ENCODE assay signal across 9 cellular contexts in the genomic region with DNA sequence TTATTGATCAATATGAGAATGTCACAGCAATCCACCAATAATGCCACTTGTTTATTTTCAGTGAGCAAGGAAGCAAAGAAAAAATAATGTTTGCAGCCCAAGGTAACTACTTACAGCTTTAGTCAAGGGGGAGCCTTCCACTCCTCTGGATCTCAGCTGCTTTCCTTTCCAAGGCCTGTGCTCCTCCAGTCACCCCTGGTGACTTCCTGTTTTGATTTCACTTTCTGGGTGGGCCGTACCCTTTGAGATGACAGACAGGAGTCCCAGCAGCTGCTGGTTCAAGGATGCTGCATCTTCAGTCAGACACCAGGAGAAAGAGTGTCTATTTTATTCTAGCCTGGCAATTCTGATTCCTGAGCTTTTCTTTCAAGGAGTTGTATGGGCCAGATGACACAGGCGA. TPM values are rescaled to one million over a fixed set of nuclear protein-coding genes. Genes with fewer than 3 reads are reported as not detected.
A peak's percentile ranks its signal among the peaks of the same experiment; 100 is the strongest.
DNase-seq lines count a peak whose midpoint lies in the region; ATAC-seq and TF ChIP-seq lines count a peak whose summit lies in the region.
"Had no signal": no experiment of that assay in that cellular context is flagged by ENCODE, and none has a peak within 500 bp of the region (broad histone marks: within the 10 kb centered on the region; RNA-seq: fewer than 3 reads in every experiment).

No MANE protein-coding gene starts in this region.

- no peaks in the 10 kb centered on the region for H3K9me3 Mint-ChIP-seq in activated naive CD8-positive, alpha-beta T cell treated with anti-CD3 and anti-CD28 coated beads for 36 hours
- no peaks in the 10 kb centered on the region for H3K9me3 Mint-ChIP-seq in endothelial cell (ENCODE audit: unreplicated experiment)

- TF ChIP-seq POLR2A in Peyer's patch (IDR thresholded peaks at IDR 0.05), result no peak

- no peaks in the 10 kb centered on the region for H3K4me1 ChIP-seq in Peyer's patch

- peak overlapping the region; percentile 75 for H3K4me3 Mint-ChIP-seq in activated naive CD8-positive, alpha-beta T cell treated with anti-CD3 and anti-CD28 coated beads for 36 hours
- no peak overlapping the region for H3K4me3 Mint-ChIP-seq in endothelial cell (ENCODE audit: unreplicated experiment)

- no peaks in the 10 kb centered on the region for H3K27me3 ChIP-seq in Peyer's patch

- H3K36me3 ChIP-seq in Peyer's patch, result no peaks in the 10 kb centered on the region
- H3K36me3 ChIP-seq: thoracic aorta had no signal

- no peaks in the 10 kb centered on the region for H3K9me3 ChIP-seq in Peyer's patch
- H3K9me3 ChIP-seq: thoracic aorta had no signal

- TF ChIP-seq CTCF in Peyer's patch (IDR thresholded peaks at IDR 0.05) (no peak), endothelial cell (IDR thresholded peaks at IDR 0.05; ENCODE audit: unreplicated experiment) (no peak)

- peak overlapping the region in 2 of 4 donors; percentile 4 to 18 for H3K4me3 ChIP-seq in Peyer's patch
- H3K4me3 ChIP-seq: thoracic aorta had no signal

- peak overlapping the region; percentile 81 for H3K27ac Mint-ChIP-seq in activated naive CD8-positive, alpha-beta T cell treated with anti-CD3 and anti-CD28 coated beads for 36 hours
- no peak overlapping the region for H3K27ac Mint-ChIP-seq in endothelial cell (ENCODE audit: unreplicated experiment)

- DNase-seq in Peyer's patch (peak in 2 of 3 donors; percentile 68 to 71), HPDE6-E6E7 (ENCODE audit: extremely low spot score) (no peak), endothelial cell (ENCODE audit: low spot score) (no peak)
- peak; percentile 55 for DNase-seq in activated naive CD8-positive, alpha-beta T cell treated with anti-CD3 and anti-CD28 coated beads for 36 hours
- peak; percentile 23 for DNase-seq in stimulated activated CD4-positive, alpha-beta T cell treated with anti-CD3 and anti-CD28 coated beads, Interleukin-2, amount 100 ng/mL, for 4 hours (ENCODE audit: low read depth)
- DNase-seq in NK-92 treated with Interleukin-12 subunit alpha and Interleukin-12 subunit beta, amount 100 ng/mL, for 24 hours (lab: John Stamatoyannopoulos, UW), result no peak

- peak overlapping the region in 1 of 4 donors; percentile 57 for H3K27ac ChIP-seq in Peyer's patch
- H3K27ac ChIP-seq: thoracic aorta had no signal

- peaks cover 9% of the 10 kb centered on the region for H3K36me3 Mint-ChIP-seq in activated naive CD8-positive, alpha-beta T cell treated with anti-CD3 and anti-CD28 coated beads for 36 hours
- H3K36me3 Mint-ChIP-seq in endothelial cell (ENCODE audit: low read depth, unreplicated experiment), result no peaks in the 10 kb centered on the region

- peaks cover 43% of the 10 kb centered on the region for H3K4me1 Mint-ChIP-seq in activated naive CD8-positive, alpha-beta T cell treated with anti-CD3 and anti-CD28 coated beads for 36 hours
- H3K4me1 Mint-ChIP-seq in endothelial cell (ENCODE audit: unreplicated experiment), result peaks cover 9% of the 10 kb centered on the region

- peak; percentile 90 for ATAC-seq in GM18867 (IDR thresholded peaks at IDR 0.05; ENCODE audit: unreplicated experiment)
- ATAC-seq in HG02943 (IDR thresholded peaks at IDR 0.05; ENCODE audit: low read depth, unreplicated experiment), result peak; percentile 81

- no peaks in the 10 kb centered on the region for H3K27me3 Mint-ChIP-seq in activated naive CD8-positive, alpha-beta T cell treated with anti-CD3 and anti-CD28 coated beads for 36 hours
- H3K27me3 Mint-ChIP-seq in endothelial cell (ENCODE audit: unreplicated experiment), result no peaks in the 10 kb centered on the region

RNA-seq across cellular contexts. Expression of a gene that starts 5.6 kb away (rescaled TPM):
- total RNA-seq in Peyer's patch, result 10 to 100 TPM in 1 of 4 donors, 1 to 10 TPM in 1, under 1 TPM in 1, not detected in 1; 0.57 to 10.7 (median 1.1) TPM
- total RNA-seq in activated naive CD8-positive, alpha-beta T cell treated with anti-CD3 and anti-CD28 coated beads for 36 hours, result 10 to 100 TPM in 1 of 2 experiments, 1 to 10 TPM in 1; 9.4 to 11.9 TPM
- total RNA-seq in endothelial cell (ENCODE audit: unreplicated experiment), result not detected

RNA-seq across cellular contexts. Expression of a gene that starts 35.2 kb away (rescaled TPM):
- total RNA-seq in Peyer's patch (10 to 100 TPM in 2 of 4 donors, 1 to 10 TPM in 2; 2.5 to 16.4 (median 9.0) TPM), endothelial cell (ENCODE audit: unreplicated experiment) (11.1 TPM)
- total RNA-seq in activated naive CD8-positive, alpha-beta T cell treated with anti-CD3 and anti-CD28 coated beads for 36 hours, result 10 to 100 TPM in 1 of 2 experiments, 1 to 10 TPM in 1; 9.7 to 10.8 TPM

RNA-seq across cellular contexts. Expression of a gene that starts 49.4 kb away (rescaled TPM):
- total RNA-seq in Peyer's patch (100 to 1,000 TPM in 2 of 4 donors, 10 to 100 TPM in 1, 1 to 10 TPM in 1; 4.1 to 296 (median 96.2) TPM), endothelial cell (ENCODE audit: unreplicated experiment) (1.5 TPM)
- not detected for total RNA-seq in activated naive CD8-positive, alpha-beta T cell treated with anti-CD3 and anti-CD28 coated beads for 36 hours

RNA-seq across cellular contexts. Expression of a gene that starts 51.1 kb away (rescaled TPM):
- total RNA-seq in Peyer's patch, result 1,000 to 10,000 TPM in 1 of 4 donors, 100 to 1,000 TPM in 3; 323 to 1,787 (median 560) TPM
- 1,000 to 10,000 TPM; 1,899 to 2,004 TPM for total RNA-seq in activated naive CD8-positive, alpha-beta T cell treated with anti-CD3 and anti-CD28 coated beads for 36 hours
- total RNA-seq in endothelial cell (ENCODE audit: unreplicated experiment), result 1,343 TPM

Comparison
In these comparisons a context has a peak if more than half of its experiments do, and no peak if none do; other contexts are left out.
1. DNase-seq: peak in Peyer's patch (2 of 3), activated naive CD8-positive, alpha-beta T cell treated with anti-CD3 and anti-CD28 coated beads for 36 hours (single experiment) and stimulated activated CD4-positive, alpha-beta T cell treated with anti-CD3 and anti-CD28 coated beads, Interleukin-2, amount 100 ng/mL, for 4 hours (single experiment); none in NK-92 treated with Interleukin-12 subunit alpha and Interleukin-12 subunit beta, amount 100 ng/mL, for 24 hours (single experiment), HPDE6-E6E7 (single experiment) and endothelial cell (single experiment).